In genomic region chr1:235069577-235070563, GRCh38 we compare ENCODE assay signal across 9 cellular contexts. TPM values are rescaled to one million over a fixed set of nuclear protein-coding genes. Genes with fewer than 3 reads are reported as not detected.
DNase-seq lines count a peak whose midpoint lies in the region; ATAC-seq, FAIRE-seq and TF ChIP-seq lines count a peak whose summit lies in the region.
"Had no signal": no experiment of that assay in that cellular context is flagged by ENCODE, and none has a peak within 500 bp of the region (broad histone marks: within the 10 kb centered on the region; RNA-seq: fewer than 3 reads in every experiment).

No MANE protein-coding gene starts in this region.

- H3K9me3 ChIP-seq in A549, result no peaks in the 10 kb centered on the region
- no peaks in the 10 kb centered on the region for H3K9me3 ChIP-seq in astrocyte (ENCODE audit: insufficient read depth, low read depth, low read length)
- H3K9me3 ChIP-seq in HepG2 (ENCODE audit: low read length), result no peaks in the 10 kb centered on the region
- no peaks in the 10 kb centered on the region for H3K9me3 ChIP-seq in naive thymus-derived CD4-positive, alpha-beta T cell (ENCODE audit: control insufficient read depth in 2 of 3, low read length in 3 of 3)
- H3K9me3 ChIP-seq in CD4-positive, alpha-beta T cell (ENCODE audit: control insufficient read depth, low read length), result no peaks in the 10 kb centered on the region

- WGBS in A549 (ENCODE audit: missing lambda C conversion rate), result 56% methylated on average over 34 of the region's 34 CpGs
- 2% methylated on average over 15 of the region's 34 CpGs for WGBS in HepG2 (ENCODE audit: low lambda C conversion rate)

- ATAC-seq in A549, result 0 out of 6 replicates have a peak, but pooled peaks of 1 of the 2 experiments have one; percentile 1
- peak; percentile 35 for ATAC-seq in HepG2
- ATAC-seq in naive thymus-derived CD4-positive, alpha-beta T cell, result no peak
- no peak for ATAC-seq in CD4-positive, alpha-beta T cell (ENCODE audit: poor library complexity)
- ATAC-seq in HG03469 (IDR thresholded peaks at IDR 0.05; ENCODE audit: unreplicated experiment), result no peak
- ATAC-seq: activated T-helper 17 cell treated with anti-CD3 and anti-CD28 coated beads, Interleukin-2, amount 50 U/mL, for 72 hours had no signal

- peaks cover 2% of the 10 kb centered on the region for H3K9me3 Mint-ChIP-seq in astrocyte (ENCODE audit: unreplicated experiment)
- no peaks in the 10 kb centered on the region for H3K9me3 Mint-ChIP-seq in naive thymus-derived CD4-positive, alpha-beta T cell
- H3K9me3 Mint-ChIP-seq in CD4-positive, alpha-beta T cell, result no peaks in the 10 kb centered on the region
- H3K9me3 Mint-ChIP-seq: activated T-helper 17 cell treated with anti-CD3 and anti-CD28 coated beads, Interleukin-2, amount 50 U/mL, for 72 hours had no signal

- peaks cover 22% of the 10 kb centered on the region for H3K4me1 Mint-ChIP-seq in astrocyte (ENCODE audit: low read depth, unreplicated experiment)
- H3K4me1 Mint-ChIP-seq in naive thymus-derived CD4-positive, alpha-beta T cell, result peaks cover 0 to 24% (median 6%) of the 10 kb centered on the region in 7 donors
- peaks cover 6% of the 10 kb centered on the region for H3K4me1 Mint-ChIP-seq in CD4-positive, alpha-beta T cell (ENCODE audit: low read depth)

- H3K4me1 ChIP-seq in A549, result peaks cover 77% of the 10 kb centered on the region
- H3K4me1 ChIP-seq in astrocyte (ENCODE audit: insufficient read depth, low read length), result peaks cover 44% of the 10 kb centered on the region
- H3K4me1 ChIP-seq in HepG2 (ENCODE audit: insufficient read depth, low read length), result peaks cover 91% of the 10 kb centered on the region
- H3K4me1 ChIP-seq in naive thymus-derived CD4-positive, alpha-beta T cell (ENCODE audit: control insufficient read depth in 2 of 2, insufficient read depth in 2 of 2, low read length in 2 of 2), result peaks cover 0 to 9% of the 10 kb centered on the region in 2 donors

- no TSS peak for BruUV-seq in HepG2 (replicated peaks; lab: Mats Ljungman, UMichigan)

- CTCF ChIA-PET in A549 (lab: Yijun Ruan, JAX), result interaction anchor here (0.9 to 2.3 kb wide), 8 partner anchors 9 to 582 kb away, joined by 3 to 13 read pairs (median 4); no protein-coding TSS in a partner anchor
- CTCF ChIA-PET in HepG2 (lab: Yijun Ruan, JAX; ENCODE audit: low intra/inter-chr PET ratio, low total read pairs), result no interaction called here
- CTCF ChIA-PET in naive thymus-derived CD4-positive, alpha-beta T cell (lab: Charles Lee), result interaction anchor here (0.6 to 1.8 kb wide), 2 partner anchors 14 to 511 kb away, joined by 3 to 5 read pairs; no protein-coding TSS in a partner anchor
- CTCF ChIA-PET in CD4-positive, alpha-beta T cell (lab: Charles Lee), result no interaction called here

- DNase-seq in A549 (ENCODE audit: low read depth in 1 of 2, low spot score in 1 of 2), result peak; percentile 47 to 93
- peak; percentile 64 for DNase-seq in NCI-H1092 (lab: John Stamatoyannopoulos, UW)
- DNase-seq in astrocyte (ENCODE audit: low read depth), result peak; percentile 97
- DNase-seq in HepG2 (ENCODE audit: low spot score), result peak; percentile 90
- DNase-seq in central memory CD4-positive, alpha-beta T cell, result no peak
- no peak for DNase-seq in naive thymus-derived CD4-positive, alpha-beta T cell
- DNase-seq in CD4-positive, alpha-beta T cell, result no peak

- peak overlapping the region; percentile 61 for H3K4me2 ChIP-seq in A549
- peak overlapping the region; percentile 7 for H3K4me2 ChIP-seq in astrocyte (ENCODE audit: low read length)
- peak overlapping the region; percentile 86 for H3K4me2 ChIP-seq in HepG2 (ENCODE audit: low read depth, low read length)

- H3K4me3 ChIP-seq in A549, result no peak overlapping the region
- no peak overlapping the region for H3K4me3 ChIP-seq in astrocyte (ENCODE audit: insufficient read depth, low read depth, low read length)
- peak overlapping the region; percentile 41 to 76 (median 60) for H3K4me3 ChIP-seq in HepG2 (replicated peaks in 1 of 3; ENCODE audit: insufficient read depth in 1 of 3, low read depth in 2 of 3, low read length in 3 of 3)
- H3K4me3 ChIP-seq in naive thymus-derived CD4-positive, alpha-beta T cell (ENCODE audit: low read length), result no peak overlapping the region

- peak overlapping the region; percentile 97 to 98 for H3K27ac ChIP-seq in A549
- H3K27ac ChIP-seq in astrocyte (ENCODE audit: low read depth, low read length), result peak overlapping the region; percentile 50
- H3K27ac ChIP-seq in HepG2 (ENCODE audit: extremely low read length, insufficient read depth, low read length), result peak overlapping the region; percentile 86
- no peak overlapping the region for H3K27ac ChIP-seq in naive thymus-derived CD4-positive, alpha-beta T cell (ENCODE audit: low read depth, low read length)
- H3K27ac ChIP-seq in CD4-positive, alpha-beta T cell (ENCODE audit: low read depth, low read length), result no peak overlapping the region

- in situ Hi-C loops in HepG2 (cut with HindIII; ENCODE audit: extremely low pct_ligation_motif_present, low pct_unique_long_range_greater_than_20kb), result loop anchor here (5.0 kb wide), 1 partner anchor 458 kb away; the partner anchor contains the start of gene IRF2BP2

- H3K4me3 Mint-ChIP-seq in astrocyte (ENCODE audit: unreplicated experiment), result no peak overlapping the region
- H3K4me3 Mint-ChIP-seq in naive thymus-derived CD4-positive, alpha-beta T cell, result no peak overlapping the region
- H3K4me3 Mint-ChIP-seq in CD4-positive, alpha-beta T cell, result no peak overlapping the region
- H3K4me3 Mint-ChIP-seq: activated T-helper 17 cell treated with anti-CD3 and anti-CD28 coated beads, Interleukin-2, amount 50 U/mL, for 72 hours had no signal

- H4K20me1 ChIP-seq in astrocyte (ENCODE audit: insufficient read depth, low read length) (no peaks in the 10 kb centered on the region), HepG2 (ENCODE audit: insufficient read depth, low read length) (no peaks in the 10 kb centered on the region)

- peaks cover 2% of the 10 kb centered on the region for H3K36me3 Mint-ChIP-seq in astrocyte (ENCODE audit: low read depth, unreplicated experiment)
- H3K36me3 Mint-ChIP-seq in naive thymus-derived CD4-positive, alpha-beta T cell, result peaks cover 0 to 3% (median 0%) of the 10 kb centered on the region in 5 donors
- H3K36me3 Mint-ChIP-seq in CD4-positive, alpha-beta T cell (ENCODE audit: low read depth), result no peaks in the 10 kb centered on the region

- no peak for TF ChIP-seq POLR2A in A549 (IDR thresholded peaks at IDR 0.05; ENCODE audit: low read length)
- peak in 1 of 2 experiments; percentile 78; a peak in 2 of 4 replicates for TF ChIP-seq POLR2A in HepG2 (IDR thresholded peaks at IDR 0.05; ENCODE audit: insufficient read depth in 1 of 2, low read depth in 2 of 2, low read length in 2 of 2)

- H3K27me3 Mint-ChIP-seq in astrocyte (ENCODE audit: low read depth, unreplicated experiment), result no peaks in the 10 kb centered on the region
- no peaks in the 10 kb centered on the region for H3K27me3 Mint-ChIP-seq in naive thymus-derived CD4-positive, alpha-beta T cell
- no peaks in the 10 kb centered on the region for H3K27me3 Mint-ChIP-seq in CD4-positive, alpha-beta T cell
- H3K27me3 Mint-ChIP-seq: activated T-helper 17 cell treated with anti-CD3 and anti-CD28 coated beads, Interleukin-2, amount 50 U/mL, for 72 hours had no signal

- intact Hi-C loops in HepG2 (cut with micrococcal nuclease; ENCODE audit: unreplicated experiment), result no loop called here
- intact Hi-C loops in naive thymus-derived CD4-positive, alpha-beta T cell (cut with micrococcal nuclease), result no loop called here
- intact Hi-C loops in CD4-positive, alpha-beta T cell (cut with DNase I, micrococcal nuclease), result loop anchor here in 1 of 2 experiments (10.0 kb wide), 1 partner anchor 85 kb away; no protein-coding TSS in a partner anchor

- TF ChIP-seq RAD21 in A549 (conservative IDR thresholded peaks at IDR 0.05 in 1 of 2, IDR thresholded peaks at IDR 0.05 in 1 of 2), result peak in 1 of 2 experiments; percentile 62; a peak in 4 of 5 replicates
- TF ChIP-seq RAD21 in HepG2 (CRISPR knock-in tag; IDR thresholded peaks at IDR 0.05), result no peak; the same call in 1 of the 2 replicates

- no peaks in the 10 kb centered on the region for H3K36me3 ChIP-seq in astrocyte (ENCODE audit: insufficient read depth, low read length)
- peaks cover 0 to 7% of the 10 kb centered on the region in 2 experiments; a peak in 1 of 5 replicates for H3K36me3 ChIP-seq in HepG2 (replicated peaks in 1 of 2; ENCODE audit: control insufficient read depth in 1 of 2, insufficient read depth in 2 of 2, low read length in 2 of 2)
- H3K36me3 ChIP-seq in naive thymus-derived CD4-positive, alpha-beta T cell (ENCODE audit: control insufficient read depth in 2 of 3, insufficient read depth in 3 of 3, low read length in 3 of 3), result no peaks in the 10 kb centered on the region

- peak overlapping the region; percentile 84 for H3K27ac Mint-ChIP-seq in astrocyte (ENCODE audit: unreplicated experiment)
- peak overlapping the region in 2 of 9 donors; percentile 48 to 59 for H3K27ac Mint-ChIP-seq in naive thymus-derived CD4-positive, alpha-beta T cell
- no peak overlapping the region for H3K27ac Mint-ChIP-seq in CD4-positive, alpha-beta T cell
- H3K27ac Mint-ChIP-seq: activated T-helper 17 cell treated with anti-CD3 and anti-CD28 coated beads, Interleukin-2, amount 50 U/mL, for 72 hours had no signal

- no peak for TF ChIP-seq CTCF in A549 (IDR thresholded peaks at IDR 0.05)
- no peak for TF ChIP-seq CTCF in astrocyte (IDR thresholded peaks at IDR 0.05; ENCODE audit: insufficient read depth, low read depth, low read length)
- TF ChIP-seq CTCF in HepG2 (CRISPR knock-in tag; IDR thresholded peaks at IDR 0.05), result no peak
- TF ChIP-seq CTCF in CD4-positive, alpha-beta T cell (IDR thresholded peaks at IDR 0.05), result no peak

- peak; percentile 93 to 96; a peak in 4 of 5 replicates for TF ChIP-seq EP300 in A549 (IDR thresholded peaks at IDR 0.05)
- peak; percentile 60 to 91 for TF ChIP-seq EP300 in HepG2 (IDR thresholded peaks at IDR 0.05; ENCODE audit: low read depth in 2 of 2, low read length in 2 of 2)
- peak; percentile 88 for TF ChIP-seq EP300 in HepG2 (CRISPR knock-in tag; IDR thresholded peaks at IDR 0.05; ENCODE audit: borderline replicate concordance)

- H3K27me3 ChIP-seq in astrocyte (ENCODE audit: insufficient read depth, low read length) (no peaks in the 10 kb centered on the region), HepG2 (ENCODE audit: control insufficient read depth in 1 of 2, insufficient read depth in 2 of 2, low read length in 2 of 2) (no peaks in the 10 kb centered on the region; a peak in 1 of 5 replicates)
- H3K27me3 ChIP-seq in naive thymus-derived CD4-positive, alpha-beta T cell (ENCODE audit: control insufficient read depth in 2 of 2, insufficient read depth in 2 of 2, low read length in 2 of 2), result no peaks in the 10 kb centered on the region
- H3K27me3 ChIP-seq in CD4-positive, alpha-beta T cell (ENCODE audit: control insufficient read depth, insufficient read depth, low read length), result no peaks in the 10 kb centered on the region

- peak overlapping the region; percentile 61 for H3K9ac ChIP-seq in astrocyte (ENCODE audit: low read length)
- peak overlapping the region; percentile 90 for H3K9ac ChIP-seq in HepG2 (ENCODE audit: insufficient read depth, low read depth, low read length)

- H3K79me2 ChIP-seq in astrocyte (ENCODE audit: insufficient read depth, low read length) (no peaks in the 10 kb centered on the region), HepG2 (ENCODE audit: insufficient read depth, low read length) (peaks cover 44% of the 10 kb centered on the region)

- H2AFZ ChIP-seq in astrocyte (ENCODE audit: low read depth, low read length) (no peak overlapping the region), HepG2 (ENCODE audit: low read length) (no peak overlapping the region)

- POLR2A ChIA-PET in A549 (lab: Yijun Ruan, JAX), result interaction anchor here (0.7 to 4.9 kb wide), 7 partner anchors 14 to 575 kb away, joined by 3 to 50 read pairs (median 5); partner anchors contain the start of gene IRF2BP2
- POLR2A ChIA-PET in HepG2 (lab: Yijun Ruan, JAX), result interaction anchor here (0.7 to 9.6 kb wide), 44 partner anchors 9 to 571 kb away, joined by 3 to 309 read pairs (median 5); partner anchors contain the start of gene IRF2BP2
- POLR2A ChIA-PET in naive thymus-derived CD4-positive, alpha-beta T cell (lab: Charles Lee), result no interaction called here
- POLR2A ChIA-PET in CD4-positive, alpha-beta T cell (lab: Charles Lee), result no interaction called here

- FAIRE-seq in A549 (lab: Jason Lieb, UNC) (no peak), astrocyte (lab: Jason Lieb, UNC) (no peak), HepG2 (lab: Jason Lieb, UNC) (no peak)

RNA-seq across cellular contexts. Expression of gene TOMM20, which starts 58.8 kb away (rescaled TPM):
- polyA plus RNA-seq in A549 (2011; rRNA removed) (118 and 122 TPM in 2 replicates), A549 (2017; fragmentation: RNase III; extraction: RNeasy Plus Mini Kit Qiagen cat#74134 plus additional on column Dnase treatment) (106 to 113 TPM (median 112 TPM) in 3 replicates), HepG2 (2011; rRNA removed) (298 and 376 TPM in 2 replicates)
- 51.7 and 54.5 TPM in 2 replicates for polyA plus RNA-seq in A549 (2012; cell fraction: cytosol; rRNA removed)
- 15.8 and 18.1 TPM in 2 replicates for polyA plus RNA-seq in A549 (2012; cell fraction: nucleus; rRNA removed)
- polyA minus RNA-seq in A549 (2011; rRNA and poly(A)+ RNA removed), result 27.0 and 34.3 TPM in 2 replicates
- total RNA-seq in astrocyte (136 and 143 TPM in 2 replicates), HepG2 (2016; rRNA removed; fragmentation: Illumina TruSeq; extraction: Trizol) (138 and 153 TPM in 2 replicates)
- 69.4 and 87.9 TPM in 2 replicates for total RNA-seq in HepG2 (2016; cell fraction: cytosol; rRNA removed; fragmentation: Illumina TruSeq; extraction: Trizol; ENCODE audit: low read depth)
- 150 and 155 TPM in 2 replicates for total RNA-seq in HepG2 (2016; cell fraction: insoluble cytoplasmic fraction; rRNA removed; fragmentation: Illumina TruSeq; extraction: Trizol)
- 161 and 181 TPM in 2 replicates for total RNA-seq in HepG2 (2016; cell fraction: membrane; rRNA removed; fragmentation: Illumina TruSeq; extraction: Trizol)
- 122 and 141 TPM in 2 replicates for total RNA-seq in HepG2 (2016; cell fraction: nucleus; rRNA removed; fragmentation: Illumina TruSeq; extraction: Trizol)
- 138 and 172 TPM in 2 replicates for polyA plus RNA-seq in HepG2 (2011; cell fraction: cytosol; rRNA removed)
- polyA plus RNA-seq in HepG2 (2011; cell fraction: nucleus; rRNA removed), result 48.3 and 58.7 TPM in 2 replicates
- 275 and 344 TPM in 2 replicates for polyA plus RNA-seq in HepG2 (2012)
- 107 and 127 TPM in 2 replicates for polyA plus RNA-seq in HepG2 (2016; cell fraction: cytosol; fragmentation: Illumina TruSeq; extraction: Trizol; ENCODE audit: low read depth)
- 138 and 146 TPM in 2 replicates for polyA plus RNA-seq in HepG2 (2016; cell fraction: insoluble cytoplasmic fraction; fragmentation: Illumina TruSeq; extraction: Trizol; ENCODE audit: low read depth)
- 182 and 204 TPM in 2 replicates for polyA plus RNA-seq in HepG2 (2016; cell fraction: membrane; fragmentation: Illumina TruSeq; extraction: Trizol; ENCODE audit: low read depth)
- polyA plus RNA-seq in HepG2 (2016; cell fraction: nucleus; fragmentation: Illumina TruSeq; extraction: Trizol; ENCODE audit: insufficient read depth, low read depth), result 192 and 196 TPM in 2 replicates
- 29.6 and 82.1 TPM in 2 replicates for polyA minus RNA-seq in HepG2 (2011; rRNA and poly(A)+ RNA removed; ENCODE audit: low replicate concordance)
- polyA minus RNA-seq in HepG2 (2011; cell fraction: cytosol; rRNA and poly(A)+ RNA removed), result 136 and 144 TPM in 2 replicates
- polyA minus RNA-seq in HepG2 (2011; cell fraction: nucleus; rRNA and poly(A)+ RNA removed), result 77.8 and 97.8 TPM in 2 replicates
- total RNA-seq in naive thymus-derived CD4-positive, alpha-beta T cell, result 100 to 1,000 TPM in 3 of 5 experiments, 10 to 100 TPM in 2; 88.0 to 124 (median 100) TPM
- polyA plus RNA-seq in naive thymus-derived CD4-positive, alpha-beta T cell, result 10 to 100 TPM; 53.2 to 67.3 TPM
- total RNA-seq in CD4-positive, alpha-beta T cell, result 100 to 1,000 TPM; 129 to 133 TPM

Comparison
In these comparisons a context has a peak if more than half of its experiments do, and no peak if none do; other contexts are left out.
1. DNase-seq: peak in A549 (2 of 2), NCI-H1092 (single experiment), astrocyte (single experiment) and HepG2 (single experiment); none in central memory CD4-positive, alpha-beta T cell (single experiment), naive thymus-derived CD4-positive, alpha-beta T cell (0 of 9) and CD4-positive, alpha-beta T cell (0 of 10).
2. H3K27ac ChIP-seq: peak in A549 (2 of 2), astrocyte (single experiment) and HepG2 (single experiment); none in naive thymus-derived CD4-positive, alpha-beta T cell (single experiment) and CD4-positive, alpha-beta T cell (single experiment).
3. H3K4me2 ChIP-seq: peak in every context shown above with its lines; median percentile 86 in HepG2; 61 in A549; 7 in astrocyte.
4. H3K4me3 ChIP-seq: peak in HepG2 (3 of 3); none in A549 (single experiment), astrocyte (single experiment) and naive thymus-derived CD4-positive, alpha-beta T cell (single experiment).
5. CTCF ChIA-PET loops: an anchor here in A549 (0.9 to 2.3 kb wide) and naive thymus-derived CD4-positive, alpha-beta T cell (0.6 to 1.8 kb wide); none called in HepG2 and CD4-positive, alpha-beta T cell.
6. POLR2A ChIA-PET loops: an anchor here in A549 (0.7 to 4.9 kb wide) and HepG2 (0.7 to 9.6 kb wide); none called in naive thymus-derived CD4-positive, alpha-beta T cell and CD4-positive, alpha-beta T cell.
7. Of the 38 proteins assayed by ChIP-seq in both HepG2 and A549: peak only in HepG2: BHLHE40, CHD2, HDAC2, KDM1A, PHF8 and RNF2; only in A549: BCL3, MAX, NPAS2, PBX3, SMC3 and ZSCAN20; in both: CEBPB, EP300, ESRRA, FOSL2, JUN, JUNB and 1 more; in neither: 12; mixed calls (peak in some experiments, not most) for 7.